32 cellular contexts compared by ENCODE assay signal in the genomic region with DNA sequence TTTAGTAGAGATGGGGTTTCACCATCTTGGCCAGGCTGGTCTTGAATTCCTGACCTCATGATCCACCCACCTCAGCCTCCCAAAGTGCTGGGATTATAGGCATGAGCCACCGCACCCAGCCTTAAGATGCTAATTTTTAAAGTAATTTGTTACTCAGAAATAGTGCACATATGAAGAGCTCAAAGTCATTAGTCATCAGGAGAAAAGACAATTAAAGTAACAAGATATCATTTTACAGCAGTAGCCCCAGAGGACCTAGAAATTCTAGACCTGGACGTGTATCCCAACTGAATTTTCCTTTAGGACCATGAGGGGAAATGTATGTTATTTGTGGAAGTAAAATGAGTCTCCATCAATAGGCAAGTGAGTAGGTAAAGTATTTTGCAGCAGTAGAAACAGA. TPM values are rescaled to one million over a fixed set of nuclear protein-coding genes. Genes with fewer than 3 reads are reported as not detected.
"Had no signal": no experiment of that assay in that cellular context is flagged by ENCODE, and none has a peak within 500 bp of the region (broad histone marks: within the 10 kb centered on the region; RNA-seq: fewer than 3 reads in every experiment).

No MANE protein-coding gene starts in this region.

- H3K4me3 ChIP-seq: dorsolateral prefrontal cortex, gastroesophageal sphincter, heart left ventricle, hepatocyte, left lung, prostate gland, right atrium auricular region, sigmoid colon, skin epidermis, spleen, testis, tibial artery had no signal

- H3K9me3 ChIP-seq: gastroesophageal sphincter, left lung, prostate gland, right atrium auricular region, sigmoid colon, testis, tibial artery had no signal

- H3K4me3 Mint-ChIP-seq: naive thymus-derived CD4-positive, alpha-beta T cell; nephron; stimulated activated memory B cell treated with anti-CD40 and anti-IgM and Interleukin-4, amounts not matched to agents 10 μg/mL and 1 μg/mL and 100 μg/mL, for 72 hours; type B pancreatic cell had no signal

- H3K4me2 ChIP-seq: hepatocyte had no signal

- H3K79me2 ChIP-seq: hepatocyte had no signal

- H3K27ac Mint-ChIP-seq: naive thymus-derived CD4-positive, alpha-beta T cell; nephron; stimulated activated memory B cell treated with anti-CD40 and anti-IgM and Interleukin-4, amounts not matched to agents 10 μg/mL and 1 μg/mL and 100 μg/mL, for 72 hours; type B pancreatic cell had no signal

- DNase-seq: dorsolateral prefrontal cortex; effector CD4-positive, alpha-beta T cell; foreskin keratinocyte; heart left ventricle; left cardiac atrium; left lung; mesendoderm; midbrain; naive thymus-derived CD4-positive, alpha-beta T cell; nucleus accumbens; sigmoid colon; spleen; stimulated activated CD4-positive, alpha-beta T cell treated with anti-CD3 and anti-CD28 coated beads, Interleukin-4, amount 100 ng/mL, for 4 hours; stimulated activated naive CD8-positive, alpha-beta T cell treated with anti-CD3 and anti-CD28 coated beads, Interleukin-15, Interleukin-2, amounts not matched to agents 100 U/mL and 50 U/mL, for 24 hours; substantia nigra; testis; tibial artery had no signal

- H3K27me3 ChIP-seq: right atrium auricular region, testis, tibial artery had no signal

- H3K36me3 Mint-ChIP-seq: naive thymus-derived CD4-positive, alpha-beta T cell; stimulated activated memory B cell treated with anti-CD40 and anti-IgM and Interleukin-4, amounts not matched to agents 10 μg/mL and 1 μg/mL and 100 μg/mL, for 72 hours; type B pancreatic cell had no signal

- H3K4me1 Mint-ChIP-seq: stimulated activated memory B cell treated with anti-CD40 and anti-IgM and Interleukin-4, amounts not matched to agents 10 μg/mL and 1 μg/mL and 100 μg/mL, for 72 hours had no signal

- H3K27ac ChIP-seq: dorsolateral prefrontal cortex, foreskin keratinocyte, gastroesophageal sphincter, heart left ventricle, hepatocyte, left lung, prostate gland, right atrium auricular region, sigmoid colon, skin epidermis, spleen, testis, tibial artery had no signal

- H3K9me3 Mint-ChIP-seq: nephron; stimulated activated memory B cell treated with anti-CD40 and anti-IgM and Interleukin-4, amounts not matched to agents 10 μg/mL and 1 μg/mL and 100 μg/mL, for 72 hours; type B pancreatic cell had no signal

- H2AFZ ChIP-seq: hepatocyte had no signal

- ATAC-seq: esophagus mucosa; gastroesophageal sphincter; heart left ventricle; left cardiac atrium; left lung; naive thymus-derived CD4-positive, alpha-beta T cell; stimulated activated memory B cell treated with anti-CD40 and anti-IgM and Interleukin-4, amounts not matched to agents 10 μg/mL and 1 μg/mL and 100 μg/mL, for 72 hours had no signal

- H3K4me1 ChIP-seq: foreskin keratinocyte, gastroesophageal sphincter, heart left ventricle, left lung, prostate gland, right atrium auricular region, sigmoid colon, testis, tibial artery had no signal

- H3K36me3 ChIP-seq: gastroesophageal sphincter, heart left ventricle, left lung, prostate gland, right atrium auricular region, sigmoid colon, spleen, tibial artery had no signal

RNA-seq across cellular contexts. Expression of a gene that starts 8.5 kb away (rescaled TPM):
- total RNA-seq: esophagus mucosa; fibroblast of lung; foreskin keratinocyte; heart left ventricle; hepatocyte; kidney epithelial cell; left cardiac atrium; left lung; lower leg skin; mammary epithelial cell; mucosa of gallbladder; naive thymus-derived CD4-positive, alpha-beta T cell; osteocyte; prostate gland; right atrium auricular region; sigmoid colon; spleen had no signal

RNA-seq across cellular contexts. Expression of a gene that starts 33.0 kb away (rescaled TPM):
- total RNA-seq: esophagus mucosa; fibroblast of lung; foreskin keratinocyte; gastroesophageal sphincter; heart left ventricle; hepatocyte; kidney epithelial cell; left cardiac atrium; left lung; lower leg skin; mammary epithelial cell; mucosa of gallbladder; naive thymus-derived CD4-positive, alpha-beta T cell; osteocyte; prostate gland; right atrium auricular region; sigmoid colon; spleen had no signal

RNA-seq across cellular contexts. Expression of a gene that starts 59.3 kb away (rescaled TPM):
- total RNA-seq: dorsolateral prefrontal cortex; esophagus mucosa; fibroblast of lung; foreskin keratinocyte; gastroesophageal sphincter; heart left ventricle; hepatocyte; kidney epithelial cell; left cardiac atrium; left lung; lower leg skin; mammary epithelial cell; mucosa of gallbladder; naive thymus-derived CD4-positive, alpha-beta T cell; osteocyte; prostate gland; right atrium auricular region; sigmoid colon; spleen; testis had no signal
